Comparison of ENCODE assay signal across 2 cellular contexts in genomic region chr13:98775844-98776598, GRCh38.
TF ChIP-seq lines count a peak whose summit lies in the region.

No MANE protein-coding gene starts in this region.

TF ChIP-seq in SK-N-SH treated with all-trans-retinoic acid at 6 μM for 48 hours, 23 proteins besides CTCF, POLR2A, EP300 and RAD21 (continued from another document):
- TF ChIP-seq ARNTL (CRISPR knock-in tag; IDR thresholded peaks at IDR 0.05; ENCODE audit: borderline replicate concordance, low read depth) (no peak), CSDC2 (CRISPR knock-in tag; IDR thresholded peaks at IDR 0.05) (no peak), ZNF8 (CRISPR knock-in tag; IDR thresholded peaks at IDR 0.05) (no peak)
TF ChIP-seq in SK-N-SH treated with all-trans-retinoic acid at 6 μM for 48 hours: peak in this region for 0.

TF ChIP-seq in WTC11, 78 proteins besides CTCF, POLR2A, EP300 and RAD21 (continued from another document):
- TF ChIP-seq FOXP4 (CRISPR knock-in tag; IDR thresholded peaks at IDR 0.05) (no peak), SMAD4 (CRISPR knock-in tag; IDR thresholded peaks at IDR 0.05) (no peak)
